In the genomic region with DNA sequence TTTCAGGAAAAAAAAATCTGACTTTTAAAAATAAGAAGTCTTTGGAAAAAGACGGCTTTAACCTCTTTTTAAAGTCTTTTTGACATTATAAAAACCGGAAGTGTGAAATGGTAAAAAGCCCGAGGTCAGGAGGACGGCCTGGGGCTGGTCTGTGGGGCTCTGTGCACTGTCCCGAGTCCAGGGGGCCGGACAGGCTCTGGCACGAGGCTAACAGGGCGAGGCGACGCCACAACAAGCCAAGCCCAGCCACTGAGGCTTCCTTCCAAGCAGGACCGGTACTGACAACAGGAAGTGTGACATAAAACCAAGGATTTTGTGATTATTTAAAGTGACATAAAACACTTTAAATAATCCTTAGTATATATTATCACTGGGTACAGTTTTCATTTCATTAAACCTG, we compare ENCODE assay signal across 9 cellular contexts. TPM values are rescaled to one million over a fixed set of nuclear protein-coding genes. Genes with fewer than 3 reads are reported as not detected.
DNase-seq lines count a peak whose midpoint lies in the region; ATAC-seq and TF ChIP-seq lines count a peak whose summit lies in the region.
"Had no signal": no experiment of that assay in that cellular context is flagged by ENCODE, and none has a peak within 500 bp of the region (broad histone marks: within the 10 kb centered on the region; RNA-seq: fewer than 3 reads in every experiment).

No MANE protein-coding gene starts in this region.

- no peaks in the 10 kb centered on the region for H3K9me3 ChIP-seq in colonic mucosa
- no peaks in the 10 kb centered on the region for H3K9me3 ChIP-seq in left lung
- no peaks in the 10 kb centered on the region for H3K9me3 ChIP-seq in thymus (ENCODE audit: control insufficient read depth)
- H3K9me3 ChIP-seq in PC-9 (ENCODE audit: insufficient read depth, low read depth), result no peaks in the 10 kb centered on the region

- no peak overlapping the region for H2AFZ ChIP-seq in PC-9

- peak; percentile 34 for DNase-seq in activated CD4-positive, alpha-beta T cell treated with anti-CD3 and anti-CD28 coated beads, Interleukin-2, amount 10 ng/mL, durations not matched to agents 7 days and 5 days
- no peak for DNase-seq in activated CD4-positive, alpha-beta T cell treated with anti-CD3 and anti-CD28 coated beads, Interleukin-2, amount 50 U/mL, for 48 hours
- DNase-seq in colonic mucosa, result peak; percentile 46
- DNase-seq in left lung, result peak; percentile 63 to 80
- DNase-seq in PC-9, result no peak
- DNase-seq in type B pancreatic cell (ENCODE audit: extremely low spot score, unreplicated experiment), result no peak
- DNase-seq: ACHN had no signal

- H3K27ac Mint-ChIP-seq in activated CD4-positive, alpha-beta T cell treated with anti-CD3 and anti-CD28 coated beads, Interleukin-2, amount 10 ng/mL, durations not matched to agents 7 days and 5 days, result peak overlapping the region; percentile 84
- no peak overlapping the region for H3K27ac Mint-ChIP-seq in type B pancreatic cell

- TF ChIP-seq CTCF in colonic mucosa (IDR thresholded peaks at IDR 0.05) (no peak), left lung (IDR thresholded peaks at IDR 0.05) (no peak), PC-9 (conservative IDR thresholded peaks at IDR 0.05) (no peak), type B pancreatic cell (conservative IDR thresholded peaks at IDR 0.05) (no peak)

- H3K4me1 ChIP-seq in colonic mucosa, result peaks cover 21% of the 10 kb centered on the region
- peaks cover 15 to 51% of the 10 kb centered on the region in 2 donors for H3K4me1 ChIP-seq in left lung
- peaks cover 14% of the 10 kb centered on the region for H3K4me1 ChIP-seq in thymus (ENCODE audit: control insufficient read depth, insufficient read depth, low read length)
- no peaks in the 10 kb centered on the region for H3K4me1 ChIP-seq in PC-9 (replicated peaks; ENCODE audit: insufficient read depth)

- no peak overlapping the region for H3K4me3 Mint-ChIP-seq in activated CD4-positive, alpha-beta T cell treated with anti-CD3 and anti-CD28 coated beads, Interleukin-2, amount 10 ng/mL, durations not matched to agents 7 days and 5 days
- H3K4me3 Mint-ChIP-seq in type B pancreatic cell, result no peak overlapping the region

- no peaks in the 10 kb centered on the region for H3F3A ChIP-seq in PC-9 (ENCODE audit: insufficient read depth, low read depth)

- ATAC-seq in left lung, result peak; percentile 72
- no peak for ATAC-seq in HG03442 (IDR thresholded peaks at IDR 0.05; ENCODE audit: unreplicated experiment)

- H3K4me1 Mint-ChIP-seq in activated CD4-positive, alpha-beta T cell treated with anti-CD3 and anti-CD28 coated beads, Interleukin-2, amount 10 ng/mL, durations not matched to agents 7 days and 5 days, result peaks cover 67% of the 10 kb centered on the region
- H3K4me1 Mint-ChIP-seq in type B pancreatic cell (ENCODE audit: unreplicated experiment), result peaks cover 11% of the 10 kb centered on the region

- H3K9me2 ChIP-seq in PC-9 (ENCODE audit: insufficient read depth), result no peaks in the 10 kb centered on the region

- no peak overlapping the region for H3K4me3 ChIP-seq in colonic mucosa
- no peak overlapping the region for H3K4me3 ChIP-seq in left lung
- no peak overlapping the region for H3K4me3 ChIP-seq in thymus (ENCODE audit: low read length)
- H3K4me3 ChIP-seq in PC-9, result no peak overlapping the region

- H3K27me3 ChIP-seq in colonic mucosa, result no peaks in the 10 kb centered on the region
- no peaks in the 10 kb centered on the region for H3K27me3 ChIP-seq in left lung
- no peaks in the 10 kb centered on the region for H3K27me3 ChIP-seq in thymus (ENCODE audit: control insufficient read depth, insufficient read depth)
- H3K27me3 ChIP-seq in PC-9 (ENCODE audit: insufficient read depth, low read depth), result no peaks in the 10 kb centered on the region

- no peak overlapping the region for H3K9ac ChIP-seq in colonic mucosa (ENCODE audit: low read depth in 2 of 2, low read length in 2 of 2)

- H3K36me3 ChIP-seq in colonic mucosa, result peaks cover under 1% of the 10 kb centered on the region
- H3K36me3 ChIP-seq in left lung, result peaks cover 0 to 82% of the 10 kb centered on the region in 2 donors
- peaks cover 79% of the 10 kb centered on the region for H3K36me3 ChIP-seq in thymus (ENCODE audit: control insufficient read depth, insufficient read depth)
- peaks cover 37% of the 10 kb centered on the region; the same call in 1 of the 2 replicates for H3K36me3 ChIP-seq in PC-9 (ENCODE audit: low read depth)

- POLR2A ChIA-PET in activated CD4-positive, alpha-beta T cell treated with anti-CD3 and anti-CD28 coated beads, Interleukin-2, amount 10 ng/mL, durations not matched to agents 7 days and 5 days (lab: Charles Lee), result no interaction called here
- POLR2A ChIA-PET in PC-9 (lab: Charles Lee; ENCODE audit: unreplicated experiment), result no interaction called here

- H3K27ac ChIP-seq in colonic mucosa (peak overlapping the region; percentile 29), left lung (peak overlapping the region; percentile 60 to 80), thymus (ENCODE audit: low read depth) (peak overlapping the region; percentile 19), PC-9 (no peak overlapping the region)

- H3K27me3 Mint-ChIP-seq in activated CD4-positive, alpha-beta T cell treated with anti-CD3 and anti-CD28 coated beads, Interleukin-2, amount 10 ng/mL, durations not matched to agents 7 days and 5 days, result no peaks in the 10 kb centered on the region
- no peaks in the 10 kb centered on the region for H3K27me3 Mint-ChIP-seq in type B pancreatic cell

- no TSS peak for BruUV-seq in PC-9 (replicated peaks; lab: Mats Ljungman, UMichigan)

- intact Hi-C loops in colonic mucosa (cut with DNase I) (no loop called here), left lung (cut with DNase I) (no loop called here), PC-9 (cut with micrococcal nuclease; ENCODE audit: unreplicated experiment) (no loop called here)

- H3K4me2 ChIP-seq in PC-9, result no peak overlapping the region

- H3K9me3 Mint-ChIP-seq in activated CD4-positive, alpha-beta T cell treated with anti-CD3 and anti-CD28 coated beads, Interleukin-2, amount 10 ng/mL, durations not matched to agents 7 days and 5 days, result no peaks in the 10 kb centered on the region
- H3K9me3 Mint-ChIP-seq in type B pancreatic cell, result no peaks in the 10 kb centered on the region

- 46% methylated on average over 11 of the region's 11 CpGs for WGBS in thymus

- peaks cover 84% of the 10 kb centered on the region for H4K20me1 ChIP-seq in PC-9 (ENCODE audit: insufficient read depth)

- H3K36me3 Mint-ChIP-seq in activated CD4-positive, alpha-beta T cell treated with anti-CD3 and anti-CD28 coated beads, Interleukin-2, amount 10 ng/mL, durations not matched to agents 7 days and 5 days (ENCODE audit: low read depth), result peaks cover 46% of the 10 kb centered on the region
- H3K36me3 Mint-ChIP-seq in type B pancreatic cell, result peaks cover 14% of the 10 kb centered on the region

- CTCF ChIA-PET in activated CD4-positive, alpha-beta T cell treated with anti-CD3 and anti-CD28 coated beads, Interleukin-2, amount 10 ng/mL, durations not matched to agents 7 days and 5 days (lab: Charles Lee), result no interaction called here
- CTCF ChIA-PET in PC-9 (lab: Charles Lee), result no interaction called here

- H3K79me2 ChIP-seq in PC-9 (ENCODE audit: low read depth), result peaks cover 37% of the 10 kb centered on the region

RNA-seq across cellular contexts. Expression of gene BRD1, which starts 39.2 kb away (rescaled TPM):
- total RNA-seq in activated CD4-positive, alpha-beta T cell treated with anti-CD3 and anti-CD28 coated beads, Interleukin-2, amount 10 ng/mL, durations not matched to agents 7 days and 5 days, result 10 to 100 TPM; 46.9 to 49.2 TPM
- total RNA-seq in colonic mucosa (10 to 100 TPM; 32.7 to 37.7 TPM), left lung (10 to 100 TPM; 27.4 to 32.4 TPM), PC-9 (2021) (28.5 and 30.9 TPM in 2 replicates), type B pancreatic cell (ENCODE audit: low replicate concordance) (51.1 and 53.0 TPM in 2 replicates)
- polyA plus RNA-seq in thymus, result 43.6 TPM

Comparison
In these comparisons a context has a peak if more than half of its experiments do, and no peak if none do; other contexts are left out.
1. DNase-seq: peak in activated CD4-positive, alpha-beta T cell treated with anti-CD3 and anti-CD28 coated beads, Interleukin-2, amount 10 ng/mL, durations not matched to agents 7 days and 5 days (single experiment), colonic mucosa (single experiment) and left lung (2 of 2); none in activated CD4-positive, alpha-beta T cell treated with anti-CD3 and anti-CD28 coated beads, Interleukin-2, amount 50 U/mL, for 48 hours (0 of 2), PC-9 (0 of 2) and type B pancreatic cell (single experiment).